In genomic region chr1:147598631-147599361, GRCh38 we compare ENCODE assay signal across 8 cellular contexts. TPM values are rescaled to one million over a fixed set of nuclear protein-coding genes. Genes with fewer than 3 reads are reported as not detected.
DNase-seq lines count a peak whose midpoint lies in the region; TF ChIP-seq lines count a peak whose summit lies in the region.

No MANE protein-coding gene starts in this region.

- DNase-seq in Calu3 (peak; percentile 36), HAP-1 (ENCODE audit: low spot score in 2 of 2) (peak; percentile 14 to 25), NT2/D1 (ENCODE audit: low read depth, low spot score) (no peak), cardiac septum (ENCODE audit: low spot score) (peak; percentile 80), pons (ENCODE audit: low spot score) (peak; percentile 28), epidermal melanocyte (ENCODE audit: insufficient read length, low spot score) (no peak), NCI-H187 (lab: John Stamatoyannopoulos, UW) (no peak)
- DNase-seq in activated naive CD4-positive, alpha-beta T cell treated with anti-CD3 and anti-CD28 coated beads, Interleukin-2, amount 10 ng/mL, durations not matched to agents 7 days and 5 days: peak; percentile 63

- H3K27me3 ChIP-seq in HAP-1 (ENCODE audit: low read depth) (no peaks in the 10 kb centered on the region), NT2/D1 (ENCODE audit: insufficient read depth, insufficient read length) (no peaks in the 10 kb centered on the region)

- peaks cover 24% of the 10 kb centered on the region for H3K4me1 Mint-ChIP-seq in Calu3 (ENCODE audit: low read depth, unreplicated experiment)
- peaks cover 25% of the 10 kb centered on the region for H3K4me1 Mint-ChIP-seq in activated naive CD4-positive, alpha-beta T cell treated with anti-CD3 and anti-CD28 coated beads, Interleukin-2, amount 10 ng/mL, durations not matched to agents 7 days and 5 days

- in situ Hi-C loops in HAP-1 (cut with MboI; ENCODE audit: low sequenced_read_pairs): loop anchor here (5.0 kb wide), 1 partner anchor 56 kb away; the partner anchor contains the start of gene BCL9

- H3K4me3 ChIP-seq in HAP-1 (peak overlapping the region; percentile 41), NT2/D1 (ENCODE audit: insufficient read length, low read depth) (peak overlapping the region; percentile 82)

- peak overlapping the region; percentile 99 for H3K9ac ChIP-seq in NT2/D1 (ENCODE audit: insufficient read length, low read depth)

- no peaks in the 10 kb centered on the region for H3K9me3 ChIP-seq in HAP-1
- H3K9me3 ChIP-seq in NT2/D1 (ENCODE audit: insufficient read depth, low read length): no peaks in the 10 kb centered on the region; the same call in 1 of the 2 replicates

- BruUV-seq in Calu3 (replicated peaks; lab: Mats Ljungman, UMichigan): TSS peak; percentile 81

- peak overlapping the region; percentile 50 for H3K27ac Mint-ChIP-seq in Calu3 (ENCODE audit: unreplicated experiment)
- peak overlapping the region; percentile 86 for H3K27ac Mint-ChIP-seq in activated naive CD4-positive, alpha-beta T cell treated with anti-CD3 and anti-CD28 coated beads, Interleukin-2, amount 10 ng/mL, durations not matched to agents 7 days and 5 days

- H3K36me3 Mint-ChIP-seq in Calu3 (ENCODE audit: insufficient read depth, unreplicated experiment): peaks cover 31% of the 10 kb centered on the region
- H3K36me3 Mint-ChIP-seq in activated naive CD4-positive, alpha-beta T cell treated with anti-CD3 and anti-CD28 coated beads, Interleukin-2, amount 10 ng/mL, durations not matched to agents 7 days and 5 days: no peaks in the 10 kb centered on the region

- H3K4me3 Mint-ChIP-seq in Calu3 (ENCODE audit: low read depth, unreplicated experiment): peak overlapping the region; percentile 92
- peak overlapping the region; percentile 82 for H3K4me3 Mint-ChIP-seq in activated naive CD4-positive, alpha-beta T cell treated with anti-CD3 and anti-CD28 coated beads, Interleukin-2, amount 10 ng/mL, durations not matched to agents 7 days and 5 days

- H3K4me1 ChIP-seq in HAP-1 (peaks cover 40% of the 10 kb centered on the region), NT2/D1 (ENCODE audit: insufficient read depth, insufficient read length) (peaks cover 4% of the 10 kb centered on the region)

- CTCF ChIA-PET in Calu3 (lab: Charles Lee): interaction anchor here (0.6 to 1.9 kb wide), 11 partner anchors 10 to 248 kb away, joined by 3 to 10 read pairs (median 6); partner anchors contain the start of gene BCL9
- CTCF ChIA-PET in activated naive CD4-positive, alpha-beta T cell treated with anti-CD3 and anti-CD28 coated beads, Interleukin-2, amount 10 ng/mL, durations not matched to agents 7 days and 5 days (lab: Charles Lee): interaction anchor here (0.6 to 1.4 kb wide), 5 partner anchors 10 to 294 kb away, joined by 3 to 5 read pairs (median 3); partner anchors contain the start of gene BCL9

- no peak for TF ChIP-seq CTCF in Calu3 (IDR thresholded peaks at IDR 0.05; ENCODE audit: unreplicated experiment)

- H3K9me3 Mint-ChIP-seq in Calu3 (ENCODE audit: low read depth, unreplicated experiment): no peaks in the 10 kb centered on the region
- no peaks in the 10 kb centered on the region for H3K9me3 Mint-ChIP-seq in activated naive CD4-positive, alpha-beta T cell treated with anti-CD3 and anti-CD28 coated beads, Interleukin-2, amount 10 ng/mL, durations not matched to agents 7 days and 5 days

- H3K27me3 Mint-ChIP-seq in Calu3 (ENCODE audit: unreplicated experiment): no peaks in the 10 kb centered on the region
- peaks cover 14% of the 10 kb centered on the region for H3K27me3 Mint-ChIP-seq in activated naive CD4-positive, alpha-beta T cell treated with anti-CD3 and anti-CD28 coated beads, Interleukin-2, amount 10 ng/mL, durations not matched to agents 7 days and 5 days

- H3K36me3 ChIP-seq in HAP-1 (replicated peaks) (no peaks in the 10 kb centered on the region), NT2/D1 (ENCODE audit: insufficient read depth, insufficient read length, low read length) (peaks cover 3% of the 10 kb centered on the region)

- intact Hi-C loops in Calu3 (cut with micrococcal nuclease; ENCODE audit: unreplicated experiment) (no loop called here), cardiac septum (cut with DNase I) (loop anchor here (1.0 kb wide), 1 partner anchor 57 kb away; the partner anchor contains the start of gene BCL9)

RNA-seq across cellular contexts. Expression of gene BCL9, which starts 57.5 kb away (rescaled TPM):
- total RNA-seq in Calu3 (2022) (24.4 and 25.5 TPM in 2 replicates), cardiac septum (16.1 TPM)

Comparison
In these comparisons a context has a peak if more than half of its experiments do, and no peak if none do; other contexts are left out.
1. DNase-seq: peak in Calu3 (single experiment), HAP-1 (2 of 2), activated naive CD4-positive, alpha-beta T cell treated with anti-CD3 and anti-CD28 coated beads, Interleukin-2, amount 10 ng/mL, durations not matched to agents 7 days and 5 days (single experiment), cardiac septum (single experiment) and pons (single experiment); none in NT2/D1 (single experiment), epidermal melanocyte (single experiment) and NCI-H187 (0 of 2).